ENCODE assay signal across 7 cellular contexts in the genomic region with DNA sequence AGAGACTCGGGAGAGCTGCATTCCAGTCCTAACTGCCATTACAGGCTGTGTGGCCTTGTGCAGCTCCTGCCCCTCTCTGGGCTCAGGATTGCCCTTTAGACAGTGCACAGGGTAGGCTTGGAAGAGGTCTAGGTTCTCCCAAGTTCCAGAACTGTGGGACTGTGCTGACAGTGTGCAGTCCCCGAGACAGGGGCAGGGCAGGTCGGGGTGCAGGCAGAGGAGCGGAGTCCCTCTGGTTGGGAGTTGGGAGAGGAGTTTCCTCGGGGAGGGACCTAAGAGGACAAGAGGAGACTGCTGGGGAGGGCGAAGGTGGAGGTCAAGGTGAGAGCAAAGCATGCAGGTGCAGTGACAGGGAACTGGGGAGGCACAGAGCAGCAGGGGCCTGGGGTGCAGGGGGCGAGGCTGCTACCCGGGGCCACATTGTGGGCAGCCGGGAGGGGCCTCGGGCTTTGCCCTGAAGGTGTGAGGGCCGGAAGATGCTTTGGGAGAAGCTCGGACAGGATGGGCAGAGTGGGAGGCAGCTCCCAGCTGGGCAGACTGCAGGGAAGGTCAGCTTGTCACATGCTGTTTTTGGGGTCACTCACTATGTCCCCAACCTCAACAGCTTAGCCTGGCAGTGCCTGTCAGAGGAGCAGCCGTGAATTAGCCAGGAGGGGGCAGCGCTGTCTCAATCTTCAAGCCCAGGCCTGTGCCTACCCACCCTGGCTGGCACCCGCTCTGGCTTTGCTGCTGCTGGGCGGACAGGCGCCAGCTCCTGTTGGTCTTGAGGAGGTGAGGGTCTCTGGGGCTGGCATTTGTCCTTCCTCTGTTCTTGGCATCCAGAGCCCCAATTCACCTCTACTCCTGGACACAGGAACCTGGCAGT. TPM values are rescaled to one million over a fixed set of nuclear protein-coding genes. Genes with fewer than 3 reads are reported as not detected.
DNase-seq lines count a peak whose midpoint lies in the region; ATAC-seq, FAIRE-seq and TF ChIP-seq lines count a peak whose summit lies in the region.

No MANE protein-coding gene starts in this region.

- TF ChIP-seq EP300 in esophagus muscularis mucosa (IDR thresholded peaks at IDR 0.05) = no peak

- no peaks in the 10 kb centered on the region for H3K36me3 Mint-ChIP-seq in activated CD8-positive, alpha-beta memory T cell treated with anti-CD3 and anti-CD28 coated beads, Interleukin-2, amount 10 ng/mL, durations not matched to agents 7 days and 5 days
- H3K36me3 Mint-ChIP-seq in osteocyte (ENCODE audit: unreplicated experiment) = no peaks in the 10 kb centered on the region

- no peaks in the 10 kb centered on the region for H3K9me3 ChIP-seq in esophagus muscularis mucosa
- H3K9me3 ChIP-seq in upper lobe of right lung = no peaks in the 10 kb centered on the region

- CTCF ChIA-PET in activated CD8-positive, alpha-beta memory T cell treated with anti-CD3 and anti-CD28 coated beads, Interleukin-2, amount 10 ng/mL, durations not matched to agents 7 days and 5 days (lab: Charles Lee) = interaction anchor here (0.6 to 3.3 kb wide), 11 partner anchors 8 to 411 kb away, joined by 3 to 51 read pairs (median 4); no protein-coding TSS in a partner anchor

- TF ChIP-seq POLR2A in GM12891 (IDR thresholded peaks at IDR 0.05; ENCODE audit: low read depth, low read length) (no peak), esophagus muscularis mucosa (IDR thresholded peaks at IDR 0.05; ENCODE audit: low read depth) (no peak)

- TF ChIP-seq CTCF in esophagus muscularis mucosa (IDR thresholded peaks at IDR 0.05) (peak; percentile 34 to 58 (median 52)), osteocyte (IDR thresholded peaks at IDR 0.05) (peak; percentile 63), upper lobe of right lung (IDR thresholded peaks at IDR 0.05) (peak; percentile 52)

- no peak overlapping the region for H3K4me3 ChIP-seq in esophagus muscularis mucosa
- no peak overlapping the region for H3K4me3 ChIP-seq in upper lobe of right lung

- peak; percentile 88 for FAIRE-seq in GM12891 (lab: Jason Lieb, UNC)

- DNase-seq in GM12891 (ENCODE audit: insufficient read length, low spot score) (no peak), NCI-H460 (ENCODE audit: extremely low read depth, low read depth) (peak; percentile 43), esophagus muscularis mucosa (ENCODE audit: extremely low spot score) (no peak), osteocyte (ENCODE audit: extremely low spot score, unreplicated experiment) (no peak), upper lobe of right lung (peak; percentile 80)
- peak; percentile 77 for DNase-seq in activated CD8-positive, alpha-beta memory T cell treated with anti-CD3 and anti-CD28 coated beads, Interleukin-2, amount 10 ng/mL, durations not matched to agents 7 days and 5 days

- H3K4me1 Mint-ChIP-seq in activated CD8-positive, alpha-beta memory T cell treated with anti-CD3 and anti-CD28 coated beads, Interleukin-2, amount 10 ng/mL, durations not matched to agents 7 days and 5 days = peaks cover 12% of the 10 kb centered on the region
- H3K4me1 Mint-ChIP-seq in osteocyte (ENCODE audit: unreplicated experiment) = peaks cover 15% of the 10 kb centered on the region

- peaks cover 27% of the 10 kb centered on the region for H3K27me3 Mint-ChIP-seq in activated CD8-positive, alpha-beta memory T cell treated with anti-CD3 and anti-CD28 coated beads, Interleukin-2, amount 10 ng/mL, durations not matched to agents 7 days and 5 days
- H3K27me3 Mint-ChIP-seq in osteocyte (ENCODE audit: unreplicated experiment) = no peaks in the 10 kb centered on the region

- H3K4me3 Mint-ChIP-seq in activated CD8-positive, alpha-beta memory T cell treated with anti-CD3 and anti-CD28 coated beads, Interleukin-2, amount 10 ng/mL, durations not matched to agents 7 days and 5 days = no peak overlapping the region
- no peak overlapping the region for H3K4me3 Mint-ChIP-seq in osteocyte (ENCODE audit: unreplicated experiment)

- WGBS in esophagus muscularis mucosa = 59% methylated on average over 10 of the region's 17 CpGs

- intact Hi-C loops in esophagus muscularis mucosa (cut with DNase I) (loop anchor here (5.0 kb wide), 1 partner anchor 74 kb away; no protein-coding TSS in a partner anchor), upper lobe of right lung (cut with DNase I) (no loop called here)

- H3K27me3 ChIP-seq in esophagus muscularis mucosa (no peaks in the 10 kb centered on the region), upper lobe of right lung (no peaks in the 10 kb centered on the region)

- H3K27ac ChIP-seq in esophagus muscularis mucosa (replicated peaks in 1 of 4) (no peak overlapping the region), upper lobe of right lung (no peak overlapping the region)

- H3K9me3 Mint-ChIP-seq in activated CD8-positive, alpha-beta memory T cell treated with anti-CD3 and anti-CD28 coated beads, Interleukin-2, amount 10 ng/mL, durations not matched to agents 7 days and 5 days (ENCODE audit: low read depth) = no peaks in the 10 kb centered on the region
- no peaks in the 10 kb centered on the region for H3K9me3 Mint-ChIP-seq in osteocyte (ENCODE audit: unreplicated experiment)

- H3K4me1 ChIP-seq in esophagus muscularis mucosa (peaks cover 34 to 45% (median 43%) of the 10 kb centered on the region in 4 donors), upper lobe of right lung (peaks cover 21% of the 10 kb centered on the region)

- no peaks in the 10 kb centered on the region for H3K36me3 ChIP-seq in esophagus muscularis mucosa
- no peaks in the 10 kb centered on the region for H3K36me3 ChIP-seq in upper lobe of right lung

- ATAC-seq in activated CD8-positive, alpha-beta memory T cell treated with anti-CD3 and anti-CD28 coated beads, Interleukin-2, amount 10 ng/mL, durations not matched to agents 7 days and 5 days = peak; percentile 70
- peak; percentile 57 for ATAC-seq in upper lobe of right lung
- no peak for ATAC-seq in HG03571 (IDR thresholded peaks at IDR 0.05; ENCODE audit: unreplicated experiment)

- no peak overlapping the region for H3K27ac Mint-ChIP-seq in activated CD8-positive, alpha-beta memory T cell treated with anti-CD3 and anti-CD28 coated beads, Interleukin-2, amount 10 ng/mL, durations not matched to agents 7 days and 5 days
- H3K27ac Mint-ChIP-seq in osteocyte (ENCODE audit: unreplicated experiment) = no peak overlapping the region

TF ChIP-seq in GM12891, 5 proteins besides CTCF, POLR2A, EP300 and RAD21:
- TF ChIP-seq PAX5 (IDR thresholded peaks at IDR 0.05; ENCODE audit: insufficient read depth, low read length, severe bottlenecking) (no peak), POLR2AphosphoS5 (IDR thresholded peaks at IDR 0.05; ENCODE audit: low read depth, low read length) (no peak), SPI1 (IDR thresholded peaks at IDR 0.05; ENCODE audit: low read depth, low read length) (no peak), TAF1 (IDR thresholded peaks at IDR 0.05; ENCODE audit: low read depth, low read length) (no peak), POU2F2 (IDR thresholded peaks at IDR 0.05; ENCODE audit: low read depth, low read length) (no peak)

RNA-seq across cellular contexts. Expression of a gene that starts 15.4 kb away (rescaled TPM):
- 0.67 TPM for polyA plus RNA-seq in GM12891 (2012; ENCODE audit: low read depth, missing spikeins)
- 0.10 and 0.20 TPM in 2 replicates for total RNA-seq in NCI-H460 (2014; rRNA removed; shearing (Covaris generic))
- polyA plus RNA-seq in NCI-H460 (2014; cell fraction: nucleus; rRNA removed) = 0.02 TPM in 1 of 2 replicates, not detected in the other
- under 1 TPM in 1 of 2 experiments, not detected in 1; 0.07 TPM for total RNA-seq in activated CD8-positive, alpha-beta memory T cell treated with anti-CD3 and anti-CD28 coated beads, Interleukin-2, amount 10 ng/mL, durations not matched to agents 7 days and 5 days
- total RNA-seq in esophagus muscularis mucosa (100 to 1,000 TPM; 133 to 386 (median 182) TPM), osteocyte (43.3 and 48.1 TPM in 2 replicates), upper lobe of right lung (12.6 TPM)

Comparison
In these comparisons a context has a peak if more than half of its experiments do, and no peak if none do; other contexts are left out.
1. DNase-seq: peak in NCI-H460 (single experiment), activated CD8-positive, alpha-beta memory T cell treated with anti-CD3 and anti-CD28 coated beads, Interleukin-2, amount 10 ng/mL, durations not matched to agents 7 days and 5 days (single experiment) and upper lobe of right lung (single experiment); none in GM12891 (single experiment), esophagus muscularis mucosa (single experiment) and osteocyte (single experiment).
2. RNA of a gene that starts 15.4 kb away (total RNA-seq): 133 to 386 TPM in esophagus muscularis mucosa, 43.3 to 48.1 TPM in osteocyte and 12.6 TPM in upper lobe of right lung (single experiment); 0.10 to 0.20 TPM in NCI-H460 and 0.07 TPM in activated CD8-positive, alpha-beta memory T cell treated with anti-CD3 and anti-CD28 coated beads, Interleukin-2, amount 10 ng/mL, durations not matched to agents 7 days and 5 days; every median in the first group is over 10 times any median in the second.
3. Peak in every context shown above with its lines, with median percentiles within 50 percentile points of each other: CTCF ChIP-seq.